1 cellular context compared by ENCODE assay signal in the genomic region with DNA sequence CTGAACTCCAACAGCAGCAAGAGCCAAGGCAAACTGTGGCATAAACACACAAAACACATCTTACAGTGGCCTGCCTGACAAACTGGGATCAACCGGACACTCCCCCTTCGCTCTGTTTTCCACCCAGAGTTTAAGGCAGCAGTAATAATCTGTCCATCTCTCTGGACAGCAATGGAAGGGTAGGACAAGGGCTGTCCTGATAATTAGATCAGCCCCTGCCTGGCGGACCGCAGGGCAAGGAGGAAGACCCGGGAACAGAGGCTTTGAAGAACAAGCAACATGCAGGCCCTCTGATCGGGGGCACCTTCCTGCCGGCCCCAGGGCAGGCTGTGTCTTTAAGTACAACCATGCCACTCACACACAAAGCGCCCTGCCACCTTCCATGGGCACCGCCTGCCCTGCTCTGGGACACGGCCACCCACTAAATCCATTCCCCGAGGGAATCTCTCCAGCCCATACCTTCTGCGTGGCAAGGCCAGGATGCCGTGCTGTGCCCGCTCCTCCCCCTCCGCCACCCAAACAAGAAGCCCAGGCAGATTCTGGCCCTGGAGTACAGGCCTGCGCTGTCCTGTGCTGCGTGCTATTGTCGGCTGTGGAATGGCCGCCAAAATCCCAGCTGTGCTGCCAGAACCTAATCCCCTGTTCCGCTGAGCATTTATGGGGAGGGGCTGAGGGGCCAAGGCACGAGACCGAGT.
A peak's percentile ranks its signal among the peaks of the same experiment; 100 is the strongest.
TF ChIP-seq lines count a peak whose summit lies in the region.

No MANE protein-coding gene starts in this region.

TF ChIP-seq in HEK293, 187 proteins besides CTCF, POLR2A, EP300 and RAD21 (continued from another document and continues in another):
- no peak for TF ChIP-seq ZNF660 (tag by site-specific recombination; IDR thresholded peaks at IDR 0.05)
- 0 out of 2 replicates have a peak, but pooled peaks have one; percentile 13 for TF ChIP-seq KLF8 (tag by site-specific recombination; IDR thresholded peaks at IDR 0.05)
- TF ChIP-seq ZBTB20 (tag by site-specific recombination; IDR thresholded peaks at IDR 0.05): peak; percentile 88
- TF ChIP-seq ZNF76 (tag by site-specific recombination; IDR thresholded peaks at IDR 0.05; ENCODE audit: borderline replicate concordance, low read depth): peak; percentile 45; the same call in 1 of the 2 replicates
- TF ChIP-seq, protein P1, sequence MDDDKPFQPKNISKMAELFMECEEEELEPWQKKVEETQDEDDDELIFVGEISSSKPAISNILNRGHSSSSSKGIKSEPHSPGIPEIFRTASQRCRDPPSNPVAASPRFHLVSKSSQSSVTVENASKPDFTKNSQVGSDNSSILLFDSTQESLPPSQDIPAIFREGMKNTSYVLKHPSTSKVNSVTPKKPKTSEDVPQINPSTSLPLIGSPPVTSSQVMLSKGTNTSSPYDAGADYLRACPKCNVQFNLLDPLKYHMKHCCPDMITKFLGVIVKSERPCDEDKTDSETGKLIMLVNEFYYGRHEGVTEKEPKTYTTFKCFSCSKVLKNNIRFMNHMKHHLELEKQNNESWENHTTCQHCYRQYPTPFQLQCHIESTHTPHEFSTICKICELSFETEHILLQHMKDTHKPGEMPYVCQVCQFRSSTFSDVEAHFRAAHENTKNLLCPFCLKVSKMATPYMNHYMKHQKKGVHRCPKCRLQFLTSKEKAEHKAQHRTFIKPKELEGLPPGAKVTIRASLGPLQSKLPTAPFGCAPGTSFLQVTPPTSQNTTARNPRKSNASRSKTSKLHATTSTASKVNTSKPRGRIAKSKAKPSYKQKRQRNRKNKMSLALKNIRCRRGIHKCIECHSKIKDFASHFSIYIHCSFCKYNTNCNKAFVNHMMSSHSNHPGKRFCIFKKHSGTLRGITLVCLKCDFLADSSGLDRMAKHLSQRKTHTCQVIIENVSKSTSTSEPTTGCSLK (tag by site-specific recombination; IDR thresholded peaks at IDR 0.05): no peak
- 0 out of 2 replicates have a peak, but pooled peaks have one; percentile 37 for TF ChIP-seq PBX3 (CRISPR knock-in tag; IDR thresholded peaks at IDR 0.05)
- no peak for TF ChIP-seq ZNF37A (tag by site-specific recombination; IDR thresholded peaks at IDR 0.05)
- TF ChIP-seq YY1 (tag by site-specific recombination; IDR thresholded peaks at IDR 0.05): no peak; the same call in 1 of the 2 replicates
- TF ChIP-seq OSR2 (tag by site-specific recombination; IDR thresholded peaks at IDR 0.05): 0 out of 2 replicates have a peak, but pooled peaks have one; percentile 4
- no peak for TF ChIP-seq ZNF629 (tag by site-specific recombination; IDR thresholded peaks at IDR 0.05)
- no peak for TF ChIP-seq ZNF184 (tag by site-specific recombination; IDR thresholded peaks at IDR 0.05)
- 0 out of 2 replicates have a peak, but pooled peaks have one; percentile 57 for TF ChIP-seq KLF16 (tag by site-specific recombination; IDR thresholded peaks at IDR 0.05)
- TF ChIP-seq, protein P2, sequence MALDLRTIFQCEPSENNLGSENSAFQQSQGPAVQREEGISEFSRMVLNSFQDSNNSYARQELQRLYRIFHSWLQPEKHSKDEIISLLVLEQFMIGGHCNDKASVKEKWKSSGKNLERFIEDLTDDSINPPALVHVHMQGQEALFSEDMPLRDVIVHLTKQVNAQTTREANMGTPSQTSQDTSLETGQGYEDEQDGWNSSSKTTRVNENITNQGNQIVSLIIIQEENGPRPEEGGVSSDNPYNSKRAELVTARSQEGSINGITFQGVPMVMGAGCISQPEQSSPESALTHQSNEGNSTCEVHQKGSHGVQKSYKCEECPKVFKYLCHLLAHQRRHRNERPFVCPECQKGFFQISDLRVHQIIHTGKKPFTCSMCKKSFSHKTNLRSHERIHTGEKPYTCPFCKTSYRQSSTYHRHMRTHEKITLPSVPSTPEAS (tag by site-specific recombination; IDR thresholded peaks at IDR 0.05): no peak
- no peak for TF ChIP-seq PRDM1 (tag by site-specific recombination; IDR thresholded peaks at IDR 0.05)
- no peak for TF ChIP-seq ZNF324 (tag by site-specific recombination; IDR thresholded peaks at IDR 0.05)
- TF ChIP-seq MZF1 (tag by site-specific recombination; IDR thresholded peaks at IDR 0.05; ENCODE audit: borderline replicate concordance): no peak
- TF ChIP-seq ZBTB8A (tag by site-specific recombination; IDR thresholded peaks at IDR 0.05): 0 out of 2 replicates have a peak, but pooled peaks have one; percentile 26
- no peak for TF ChIP-seq ZEB2 (tag by site-specific recombination; IDR thresholded peaks at IDR 0.05)
- no peak for TF ChIP-seq ZSCAN18 (tag by site-specific recombination; IDR thresholded peaks at IDR 0.05)
- TF ChIP-seq, protein P3, sequence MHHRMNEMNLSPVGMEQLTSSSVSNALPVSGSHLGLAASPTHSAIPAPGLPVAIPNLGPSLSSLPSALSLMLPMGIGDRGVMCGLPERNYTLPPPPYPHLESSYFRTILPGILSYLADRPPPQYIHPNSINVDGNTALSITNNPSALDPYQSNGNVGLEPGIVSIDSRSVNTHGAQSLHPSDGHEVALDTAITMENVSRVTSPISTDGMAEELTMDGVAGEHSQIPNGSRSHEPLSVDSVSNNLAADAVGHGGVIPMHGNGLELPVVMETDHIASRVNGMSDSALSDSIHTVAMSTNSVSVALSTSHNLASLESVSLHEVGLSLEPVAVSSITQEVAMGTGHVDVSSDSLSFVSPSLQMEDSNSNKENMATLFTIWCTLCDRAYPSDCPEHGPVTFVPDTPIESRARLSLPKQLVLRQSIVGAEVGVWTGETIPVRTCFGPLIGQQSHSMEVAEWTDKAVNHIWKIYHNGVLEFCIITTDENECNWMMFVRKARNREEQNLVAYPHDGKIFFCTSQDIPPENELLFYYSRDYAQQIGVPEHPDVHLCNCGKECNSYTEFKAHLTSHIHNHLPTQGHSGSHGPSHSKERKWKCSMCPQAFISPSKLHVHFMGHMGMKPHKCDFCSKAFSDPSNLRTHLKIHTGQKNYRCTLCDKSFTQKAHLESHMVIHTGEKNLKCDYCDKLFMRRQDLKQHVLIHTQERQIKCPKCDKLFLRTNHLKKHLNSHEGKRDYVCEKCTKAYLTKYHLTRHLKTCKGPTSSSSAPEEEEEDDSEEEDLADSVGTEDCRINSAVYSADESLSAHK (tag by site-specific recombination; IDR thresholded peaks at IDR 0.05): no peak
- TF ChIP-seq AEBP2 (tag by site-specific recombination; IDR thresholded peaks at IDR 0.05; ENCODE audit: borderline replicate concordance): no peak
- no peak for TF ChIP-seq ZNF785 (tag by site-specific recombination; IDR thresholded peaks at IDR 0.05)
- no peak for TF ChIP-seq ZBTB6 (tag by site-specific recombination; IDR thresholded peaks at IDR 0.05)
- TF ChIP-seq ZNF623 (tag by site-specific recombination; IDR thresholded peaks at IDR 0.05): no peak
- TF ChIP-seq, protein P4, sequence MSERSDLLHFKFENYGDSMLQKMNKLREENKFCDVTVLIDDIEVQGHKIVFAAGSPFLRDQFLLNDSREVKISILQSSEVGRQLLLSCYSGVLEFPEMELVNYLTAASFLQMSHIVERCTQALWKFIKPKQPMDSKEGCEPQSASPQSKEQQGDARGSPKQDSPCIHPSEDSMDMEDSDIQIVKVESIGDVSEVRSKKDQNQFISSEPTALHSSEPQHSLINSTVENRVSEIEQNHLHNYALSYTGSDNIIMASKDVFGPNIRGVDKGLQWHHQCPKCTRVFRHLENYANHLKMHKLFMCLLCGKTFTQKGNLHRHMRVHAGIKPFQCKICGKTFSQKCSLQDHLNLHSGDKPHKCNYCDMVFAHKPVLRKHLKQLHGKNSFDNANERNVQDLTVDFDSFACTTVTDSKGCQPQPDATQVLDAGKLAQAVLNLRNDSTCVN (tag by site-specific recombination; optimal IDR thresholded peaks at IDR 0.05): peak; percentile 25
- TF ChIP-seq ZNF830 (tag by site-specific recombination; IDR thresholded peaks at IDR 0.05; ENCODE audit: low read depth): no peak
- no peak for TF ChIP-seq GLIS1 (tag by site-specific recombination; IDR thresholded peaks at IDR 0.05)
- peak; percentile 96 for TF ChIP-seq ZNF600 (tag by site-specific recombination; IDR thresholded peaks at IDR 0.05)
- TF ChIP-seq, protein P5, sequence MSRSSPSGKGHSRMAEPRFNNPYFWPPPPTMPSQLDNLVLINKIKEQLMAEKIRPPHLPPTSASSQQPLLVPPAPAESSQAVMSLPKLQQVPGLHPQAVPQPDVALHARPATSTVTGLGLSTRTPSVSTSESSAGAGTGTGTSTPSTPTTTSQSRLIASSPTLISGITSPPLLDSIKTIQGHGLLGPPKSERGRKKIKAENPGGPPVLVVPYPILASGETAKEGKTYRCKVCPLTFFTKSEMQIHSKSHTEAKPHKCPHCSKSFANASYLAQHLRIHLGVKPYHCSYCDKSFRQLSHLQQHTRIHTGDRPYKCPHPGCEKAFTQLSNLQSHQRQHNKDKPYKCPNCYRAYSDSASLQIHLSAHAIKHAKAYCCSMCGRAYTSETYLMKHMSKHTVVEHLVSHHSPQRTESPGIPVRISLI (tag by site-specific recombination; IDR thresholded peaks at IDR 0.05): no peak
- TF ChIP-seq ZNF560 (tag by site-specific recombination; IDR thresholded peaks at IDR 0.05; ENCODE audit: borderline replicate concordance): no peak
- TF ChIP-seq FEZF1 (tag by site-specific recombination; IDR thresholded peaks at IDR 0.05): peak; percentile 54; the same call in 1 of the 2 replicates
- no peak for TF ChIP-seq MYNN (tag by site-specific recombination; IDR thresholded peaks at IDR 0.05; ENCODE audit: borderline replicate concordance)
- TF ChIP-seq ZBTB17 (tag by site-specific recombination; IDR thresholded peaks at IDR 0.05): peak; percentile 79; the same call in 1 of the 2 replicates
- TF ChIP-seq, protein P6, sequence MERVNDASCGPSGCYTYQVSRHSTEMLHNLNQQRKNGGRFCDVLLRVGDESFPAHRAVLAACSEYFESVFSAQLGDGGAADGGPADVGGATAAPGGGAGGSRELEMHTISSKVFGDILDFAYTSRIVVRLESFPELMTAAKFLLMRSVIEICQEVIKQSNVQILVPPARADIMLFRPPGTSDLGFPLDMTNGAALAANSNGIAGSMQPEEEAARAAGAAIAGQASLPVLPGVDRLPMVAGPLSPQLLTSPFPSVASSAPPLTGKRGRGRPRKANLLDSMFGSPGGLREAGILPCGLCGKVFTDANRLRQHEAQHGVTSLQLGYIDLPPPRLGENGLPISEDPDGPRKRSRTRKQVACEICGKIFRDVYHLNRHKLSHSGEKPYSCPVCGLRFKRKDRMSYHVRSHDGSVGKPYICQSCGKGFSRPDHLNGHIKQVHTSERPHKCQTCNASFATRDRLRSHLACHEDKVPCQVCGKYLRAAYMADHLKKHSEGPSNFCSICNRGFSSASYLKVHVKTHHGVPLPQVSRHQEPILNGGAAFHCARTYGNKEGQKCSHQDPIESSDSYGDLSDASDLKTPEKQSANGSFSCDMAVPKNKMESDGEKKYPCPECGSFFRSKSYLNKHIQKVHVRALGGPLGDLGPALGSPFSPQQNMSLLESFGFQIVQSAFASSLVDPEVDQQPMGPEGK (tag by site-specific recombination; IDR thresholded peaks at IDR 0.05): peak; percentile 69
- no peak for TF ChIP-seq ZNF404 (tag by site-specific recombination; IDR thresholded peaks at IDR 0.05)
- TF ChIP-seq ZNF239 (tag by site-specific recombination; IDR thresholded peaks at IDR 0.05): no peak
- peak; percentile 86 for TF ChIP-seq ZNF335 (tag by site-specific recombination; conservative IDR thresholded peaks at IDR 0.05)
- TF ChIP-seq ZNF747 (tag by site-specific recombination; IDR thresholded peaks at IDR 0.05): no peak
- no peak for TF ChIP-seq ZNF654 (tag by site-specific recombination; IDR thresholded peaks at IDR 0.05; ENCODE audit: low read depth)
- TF ChIP-seq, protein P7, sequence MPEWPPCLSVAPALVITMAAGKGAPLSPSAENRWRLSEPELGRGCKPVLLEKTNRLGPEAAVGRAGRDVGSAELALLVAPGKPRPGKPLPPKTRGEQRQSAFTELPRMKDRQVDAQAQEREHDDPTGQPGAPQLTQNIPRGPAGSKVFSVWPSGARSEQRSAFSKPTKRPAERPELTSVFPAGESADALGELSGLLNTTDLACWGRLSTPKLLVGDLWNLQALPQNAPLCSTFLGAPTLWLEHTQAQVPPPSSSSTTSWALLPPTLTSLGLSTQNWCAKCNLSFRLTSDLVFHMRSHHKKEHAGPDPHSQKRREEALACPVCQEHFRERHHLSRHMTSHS (tag by site-specific recombination; IDR thresholded peaks at IDR 0.05): no peak
- TF ChIP-seq ZFP69B (tag by site-specific recombination; IDR thresholded peaks at IDR 0.05): peak; percentile 23; the same call in 1 of the 2 replicates
